9 cellular contexts compared by ENCODE assay signal in genomic region chr7:31633894-31634494, GRCh38. TPM values are rescaled to one million over a fixed set of nuclear protein-coding genes. Genes with fewer than 3 reads are reported as not detected.
DNase-seq lines count a peak whose midpoint lies in the region; ATAC-seq and TF ChIP-seq lines count a peak whose summit lies in the region.
"Had no signal": no experiment of that assay in that cellular context is flagged by ENCODE, and none has a peak within 500 bp of the region (broad histone marks: within the 10 kb centered on the region; RNA-seq: fewer than 3 reads in every experiment).

No MANE protein-coding gene starts in this region.

- no peaks in the 10 kb centered on the region for H4K20me1 ChIP-seq in OCI-LY1 (ENCODE audit: insufficient read depth, low read length)

- no peak overlapping the region for H3K9ac ChIP-seq in OCI-LY1 (ENCODE audit: low read length)

- H3K9me3 ChIP-seq in OCI-LY1 (ENCODE audit: low read length), result no peaks in the 10 kb centered on the region

- no peaks in the 10 kb centered on the region for H3K79me2 ChIP-seq in OCI-LY1 (ENCODE audit: insufficient read depth, low read length)

- H3K27me3 ChIP-seq in OCI-LY1 (ENCODE audit: insufficient read depth, low read length), result no peaks in the 10 kb centered on the region; the same call in 1 of the 2 replicates

- no peaks in the 10 kb centered on the region for H3K4me1 Mint-ChIP-seq in endothelial cell (ENCODE audit: unreplicated experiment)
- H3K4me1 Mint-ChIP-seq: memory B cell had no signal

- no peaks in the 10 kb centered on the region for H3K9me2 ChIP-seq in OCI-LY1 (ENCODE audit: low read depth, low read length)

- no peak overlapping the region for H3K4me2 ChIP-seq in OCI-LY1 (ENCODE audit: low read length)

- H3K9me3 Mint-ChIP-seq in endothelial cell (ENCODE audit: unreplicated experiment), result no peaks in the 10 kb centered on the region
- H3K9me3 Mint-ChIP-seq: memory B cell had no signal

- no peak overlapping the region for H3K4me3 ChIP-seq in OCI-LY1 (ENCODE audit: low read depth, low read length, poor library complexity, severe bottlenecking)

- no peaks in the 10 kb centered on the region for H3K27me3 Mint-ChIP-seq in endothelial cell (ENCODE audit: unreplicated experiment)
- H3K27me3 Mint-ChIP-seq: memory B cell had no signal

- no peak for ATAC-seq in GM21423 (IDR thresholded peaks at IDR 0.05; ENCODE audit: unreplicated experiment)

- H3K27ac ChIP-seq in OCI-LY1 (ENCODE audit: low read depth, low read length, poor library complexity, severe bottlenecking), result no peak overlapping the region

- H2AFZ ChIP-seq in OCI-LY1 (ENCODE audit: low read length), result no peak overlapping the region

- H3K27ac Mint-ChIP-seq in endothelial cell (ENCODE audit: unreplicated experiment), result no peak overlapping the region
- H3K27ac Mint-ChIP-seq: memory B cell had no signal

- in situ Hi-C loops in KBM-7 (cut with MboI; ENCODE audit: low pct_unique_long_range_greater_than_20kb, low sequenced_read_pairs), result no loop called here

- DNase-seq in DMS 273 treated with DMSO at 0.1 percent for 48 hours (lab: John Stamatoyannopoulos, UW), result peak; percentile 55
- DNase-seq in KBM-7, result peak; percentile 42
- peak; percentile 63 for DNase-seq in endothelial cell (ENCODE audit: low spot score)
- peak; percentile 74 for DNase-seq in midbrain (lab: John Stamatoyannopoulos, UW)
- DNase-seq in cortex of kidney (lab: John Stamatoyannopoulos, UW), result no peak
- DNase-seq in 8988T, result no peak

- H3K36me3 ChIP-seq in OCI-LY1 (ENCODE audit: insufficient read depth, low read length), result no peaks in the 10 kb centered on the region

- TF ChIP-seq CTCF in OCI-LY1 (IDR thresholded peaks at IDR 0.05; ENCODE audit: low read length), result peak; percentile 56
- TF ChIP-seq CTCF in endothelial cell (IDR thresholded peaks at IDR 0.05; ENCODE audit: unreplicated experiment), result peak; percentile 48

- no peak overlapping the region for H3K4me3 Mint-ChIP-seq in endothelial cell (ENCODE audit: unreplicated experiment)
- H3K4me3 Mint-ChIP-seq: memory B cell had no signal

- H3K4me1 ChIP-seq in OCI-LY1 (ENCODE audit: insufficient read depth, low read length, severe bottlenecking), result no peaks in the 10 kb centered on the region

- H3F3A ChIP-seq in OCI-LY1 (ENCODE audit: insufficient read depth, low read length), result no peaks in the 10 kb centered on the region

- H3K36me3 Mint-ChIP-seq in endothelial cell (ENCODE audit: low read depth, unreplicated experiment), result no peaks in the 10 kb centered on the region
- H3K36me3 Mint-ChIP-seq: memory B cell had no signal

RNA-seq across cellular contexts. Expression of gene PPP1R17, which starts 53.0 kb away (rescaled TPM):
- total RNA-seq in endothelial cell (ENCODE audit: unreplicated experiment), result 0.36 TPM

Comparison
In these comparisons a context has a peak if more than half of its experiments do, and no peak if none do; other contexts are left out.
1. DNase-seq: peak in DMS 273 treated with DMSO at 0.1 percent for 48 hours (single experiment), KBM-7 (single experiment), endothelial cell (single experiment) and midbrain (single experiment); none in cortex of kidney (single experiment) and 8988T (single experiment).